Comparison of ENCODE assay signal across 37 cellular contexts in the genomic region with DNA sequence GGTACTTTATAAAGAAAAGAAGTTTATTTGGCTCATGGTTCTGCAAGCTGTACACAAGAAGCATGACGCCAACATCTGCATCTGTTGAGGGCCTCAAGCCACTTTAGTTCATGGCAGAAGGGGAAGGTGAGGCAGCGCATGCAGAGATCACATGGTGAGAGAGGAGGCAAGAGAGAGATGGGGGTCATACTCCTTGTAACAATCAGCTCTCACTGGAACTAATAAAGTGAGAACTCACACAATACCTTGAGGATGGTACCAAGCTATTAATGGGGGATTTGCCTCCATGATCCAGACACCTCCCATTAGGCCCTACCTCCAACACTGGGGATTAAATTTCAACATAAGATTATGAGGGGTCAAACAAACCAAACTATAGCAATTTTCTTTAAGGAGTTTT. TPM values are rescaled to one million over a fixed set of nuclear protein-coding genes. Genes with fewer than 3 reads are reported as not detected.
DNase-seq lines count a peak whose midpoint lies in the region; ATAC-seq, FAIRE-seq and TF ChIP-seq lines count a peak whose summit lies in the region.
"Had no signal": no experiment of that assay in that cellular context is flagged by ENCODE, and none has a peak within 500 bp of the region (broad histone marks: within the 10 kb centered on the region; RNA-seq: fewer than 3 reads in every experiment).

No MANE protein-coding gene starts in this region.

- DNase-seq in HCT116 (ENCODE audit: low read depth, low spot score) (no peak), GM12878 (ENCODE audit: low read depth, low spot score) (no peak), H1 (ENCODE audit: low read depth in 1 of 2, low spot score in 2 of 2) (no peak), natural killer cell (no peak), NAMALWA (ENCODE audit: low spot score) (no peak), T1000 (lab: John Stamatoyannopoulos, UW) (no peak)
- DNase-seq in activated CD4-positive, alpha-beta T cell treated with anti-CD3 and anti-CD28 coated beads, Interleukin-2, amount 50 U/mL, for 48 hours, result no peak
- DNase-seq: 8988T; ACHN; AML-193; BE2C; C1 segment of cervical spinal cord; Caco-2; Calu3; CD4-positive, alpha-beta memory T cell; CD4-positive, alpha-beta T cell; CD4-positive, CD25-positive, alpha-beta regulatory T cell; CD8-positive, alpha-beta memory T cell; CD8-positive, alpha-beta T cell; COR-L47; DMS 273 treated with DMSO at 0.1 percent for 48 hours; DMS153; DMS53; DMS79; DMS79 treated with DMSO at 0.1 percent for 48 hours; DND-41; EL had no signal

- TF ChIP-seq RAD21 in HCT116 (IDR thresholded peaks at IDR 0.05; ENCODE audit: low read depth) (no peak), GM12878 (IDR thresholded peaks at IDR 0.05; ENCODE audit: insufficient read depth, low read depth, low read length) (no peak), H1 (IDR thresholded peaks at IDR 0.05 in 1 of 2, conservative IDR thresholded peaks at IDR 0.05 in 1 of 2; ENCODE audit: low read depth in 2 of 2, low read length in 2 of 2) (no peak)

- TF ChIP-seq POLR2A in HCT116 (IDR thresholded peaks at IDR 0.05; ENCODE audit: borderline replicate concordance, extremely low read depth, insufficient read depth, insufficient read length) (no peak), GM12878 (IDR thresholded peaks at IDR 0.05; ENCODE audit: low read depth, low read length) (no peak), H1 (IDR thresholded peaks at IDR 0.05; ENCODE audit: control extremely low read depth in 1 of 2, low read depth in 2 of 2, low read length in 2 of 2) (no peak)

- H3K9ac ChIP-seq in HCT116 (ENCODE audit: low read length) (no peak overlapping the region), GM12878 (ENCODE audit: control insufficient read depth, insufficient read depth, low read length) (no peak overlapping the region), H1 (replicated peaks in 1 of 4; ENCODE audit: extremely low read depth in 1 of 4, low read depth in 3 of 4, low read length in 3 of 4) (no peak overlapping the region)
- H3K9ac ChIP-seq: BLaER1; BLaER1 treated with 17β-estradiol and CSF1 and Interleukin-3, amounts not matched to agents 10 nM and 100 nM had no signal

- H3K27me3 Mint-ChIP-seq in natural killer cell (ENCODE audit: low read depth in 2 of 2), result peaks cover 21 to 33% of the 10 kb centered on the region in 2 donors

- peaks cover 2 to 10% of the 10 kb centered on the region in 2 donors for H3K9me3 Mint-ChIP-seq in natural killer cell

- TF ChIP-seq EP300 in GM12878 (IDR thresholded peaks at IDR 0.05; ENCODE audit: borderline replicate concordance in 1 of 2, control insufficient read depth in 1 of 2, low read depth in 2 of 2, low read length in 2 of 2), result no peak
- no peak for TF ChIP-seq EP300 in H1 (IDR thresholded peaks at IDR 0.05; ENCODE audit: borderline replicate concordance in 1 of 2, low read depth in 2 of 2, low read length in 2 of 2)

- TF ChIP-seq CTCF in HCT116 (IDR thresholded peaks at IDR 0.05 in 2 of 3, conservative IDR thresholded peaks at IDR 0.05 in 1 of 3; ENCODE audit: borderline replicate concordance in 1 of 3, insufficient read depth in 1 of 3, low read depth in 2 of 3, low read length in 2 of 3) (no peak), HEK293 (tag by site-specific recombination; IDR thresholded peaks at IDR 0.05) (no peak), GM12878 (IDR thresholded peaks at IDR 0.05 in 2 of 3, conservative IDR thresholded peaks at IDR 0.05 in 1 of 3; ENCODE audit: control insufficient read depth in 2 of 3, extremely low read depth in 1 of 3, insufficient read depth in 1 of 3, low read depth in 3 of 3, low read length in 3 of 3) (no peak), H1 (IDR thresholded peaks at IDR 0.05; ENCODE audit: control extremely low read depth in 1 of 3, insufficient read depth in 1 of 3, low read depth in 1 of 3, low read length in 3 of 3) (no peak), natural killer cell (IDR thresholded peaks at IDR 0.05) (no peak)

- no peaks in the 10 kb centered on the region for H3K9me2 ChIP-seq in HCT116 (ENCODE audit: insufficient read depth)

- no peak overlapping the region for H3K27ac Mint-ChIP-seq in natural killer cell
- H3K27ac Mint-ChIP-seq: B cell; CD14-positive monocyte; CD4-positive, alpha-beta memory T cell; CD4-positive, alpha-beta T cell; CD4-positive, CD25-positive, alpha-beta regulatory T cell; CD8-positive, alpha-beta memory T cell; CD8-positive, alpha-beta T cell had no signal

- ATAC-seq in HCT116, result no peak
- ATAC-seq in GM12878, result no peak
- no peak for ATAC-seq in natural killer cell
- ATAC-seq: A549; CD8-positive, alpha-beta T cell had no signal

- CTCF ChIA-PET in HCT116 (lab: Charles Lee), result no interaction called here
- CTCF ChIA-PET in HEK293 (lab: Yijun Ruan, JAX), result no interaction called here
- CTCF ChIA-PET in GM12878 (lab: Yijun Ruan, JAX), result no interaction called here
- CTCF ChIA-PET in H1 (lab: Charles Lee; ENCODE audit: partially characterized antibody), result interaction anchor here (0.6 to 1.1 kb wide), 2 partner anchors 85 to 932 kb away, joined by 3 read pairs; no protein-coding TSS in a partner anchor

- H3K4me1 Mint-ChIP-seq in natural killer cell, result peaks cover 10 to 11% of the 10 kb centered on the region in 2 donors

- H3K27ac ChIP-seq in HCT116 (ENCODE audit: low read depth, low read length), result no peak overlapping the region
- H3K27ac ChIP-seq in HEK293 (ENCODE audit: extremely low read depth, low read depth, low read length), result no peak overlapping the region
- H3K27ac ChIP-seq in GM12878 (ENCODE audit: control insufficient read depth, insufficient read depth), result no peak overlapping the region
- no peak overlapping the region for H3K27ac ChIP-seq in H1 (ENCODE audit: low read depth, low read length)
- H3K27ac ChIP-seq: 22Rv1; A549; BLaER1; BLaER1 treated with 17β-estradiol and CSF1 and Interleukin-3, amounts not matched to agents 10 nM and 100 nM; C4-2B had no signal

- no peaks in the 10 kb centered on the region for H3K79me2 ChIP-seq in HCT116 (ENCODE audit: insufficient read depth, low read length)
- peaks cover 19% of the 10 kb centered on the region for H3K79me2 ChIP-seq in GM12878 (ENCODE audit: control insufficient read depth, insufficient read depth, low read length)
- no peaks in the 10 kb centered on the region for H3K79me2 ChIP-seq in H1 (ENCODE audit: control insufficient read depth in 1 of 2, insufficient read depth in 2 of 2, low read length in 2 of 2)

- BruUV-seq in HCT116 (replicated peaks; lab: Mats Ljungman, UMichigan), result no TSS peak
- BruUV-seq in GM12878 (replicated peaks; lab: Mats Ljungman, UMichigan), result no TSS peak

- in situ Hi-C loops in GM12878 (cut with MboI), result no loop called here

- H4K91ac ChIP-seq in H1 (replicated peaks; ENCODE audit: insufficient read length, low read length), result no peak overlapping the region

- RAD21 ChIA-PET in HCT116 (lab: Charles Lee; ENCODE audit: low non-redundant PET in 1 of 2, low total read pairs in 2 of 2, uncharacterized antibody in 2 of 2, unreplicated experiment in 2 of 2) (no interaction called here), GM12878 (lab: Charles Lee; ENCODE audit: unreplicated experiment) (no interaction called here)

- H3K4me2 ChIP-seq in HCT116 (ENCODE audit: low read length), result no peak overlapping the region
- H3K4me2 ChIP-seq in GM12878 (ENCODE audit: control insufficient read depth, insufficient read depth), result no peak overlapping the region
- no peak overlapping the region for H3K4me2 ChIP-seq in H1 (ENCODE audit: insufficient read depth in 1 of 2, low read depth in 2 of 2, low read length in 2 of 2)
- H3K4me2 ChIP-seq: A549; BLaER1; BLaER1 treated with 17β-estradiol and CSF1 and Interleukin-3, amounts not matched to agents 10 nM and 100 nM had no signal

- H2BK5ac ChIP-seq in H1 (ENCODE audit: low read depth, low read length), result no peak overlapping the region

- no peak overlapping the region for H2BK20ac ChIP-seq in H1 (ENCODE audit: low read length)

- peaks cover 6% of the 10 kb centered on the region; the same call in 1 of the 2 replicates for H3K23me2 ChIP-seq in H1 (ENCODE audit: low read depth, low read length)

- no peak overlapping the region for H2BK12ac ChIP-seq in H1 (ENCODE audit: low read depth, low read length)

- H3K9me3 ChIP-seq in HCT116 (ENCODE audit: control insufficient read depth in 1 of 2, insufficient read depth in 1 of 2, low read depth in 1 of 2, low read length in 2 of 2), result no peaks in the 10 kb centered on the region
- H3K9me3 ChIP-seq in HEK293 (ENCODE audit: control insufficient read depth, insufficient read depth, low read depth, low read length), result no peaks in the 10 kb centered on the region
- peaks cover 14% of the 10 kb centered on the region for H3K9me3 ChIP-seq in GM12878 (replicated peaks; ENCODE audit: control insufficient read depth, insufficient read depth, low read length)
- 0 out of 4 replicates have a peak, but pooled peaks cover 0 to 3% of the 10 kb centered on the region in 2 experiments for H3K9me3 ChIP-seq in H1 (ENCODE audit: insufficient read depth in 2 of 2, low read depth in 1 of 2, low read length in 1 of 2)

- SMC1A ChIA-PET in GM12878 (lab: Charles Lee; ENCODE audit: uncharacterized antibody, unreplicated experiment), result interaction anchor here (0.6 to 1.1 kb wide), 3 partner anchors 113 to 267 kb away, joined by 3 to 4 read pairs (median 3); no protein-coding TSS in a partner anchor

- H4K8ac ChIP-seq in H1 (ENCODE audit: extremely low read depth, insufficient read depth, low read length), result no peak overlapping the region

- H3K27me3 ChIP-seq in HCT116 (ENCODE audit: insufficient read depth, low read length) (no peaks in the 10 kb centered on the region), GM12878 (replicated peaks in 1 of 2; ENCODE audit: control insufficient read depth in 2 of 2, insufficient read depth in 2 of 2, low read length in 1 of 2) (no peaks in the 10 kb centered on the region), H1 (replicated peaks in 1 of 4; ENCODE audit: control insufficient read depth in 3 of 4, extremely low read depth in 1 of 4, insufficient read depth in 3 of 4, low read length in 3 of 4) (peaks cover 0 to 13% (median 6%) of the 10 kb centered on the region in 4 experiments; a peak in 4 of 7 replicates)
- H3K27me3 ChIP-seq: BE2C; BLaER1; BLaER1 treated with 17β-estradiol and CSF1 and Interleukin-3, amounts not matched to agents 10 nM and 100 nM had no signal

- H4K20me1 ChIP-seq in HCT116 (ENCODE audit: insufficient read depth) (no peaks in the 10 kb centered on the region), GM12878 (ENCODE audit: control insufficient read depth, insufficient read depth) (no peaks in the 10 kb centered on the region), H1 (replicated peaks in 1 of 2; ENCODE audit: control insufficient read depth in 1 of 2, insufficient read depth in 2 of 2, low read length in 2 of 2) (no peaks in the 10 kb centered on the region)
- H4K20me1 ChIP-seq: BLaER1 had no signal

- no peak overlapping the region for H3K4ac ChIP-seq in H1 (replicated peaks; ENCODE audit: insufficient read length, low read depth, low read length)

- H3K4me3 Mint-ChIP-seq in natural killer cell, result no peak overlapping the region
- H3K4me3 Mint-ChIP-seq: B cell; CD4-positive, alpha-beta memory T cell; CD4-positive, alpha-beta T cell; CD4-positive, CD25-positive, alpha-beta regulatory T cell; CD8-positive, alpha-beta memory T cell; CD8-positive, alpha-beta T cell had no signal

- H2AFZ ChIP-seq in HCT116 (ENCODE audit: low read depth, low read length, poor library complexity, severe bottlenecking) (no peak overlapping the region), GM12878 (ENCODE audit: control insufficient read depth, low read depth, low read length) (no peak overlapping the region), H1 (ENCODE audit: low read length) (no peak overlapping the region)

- no peak overlapping the region for H3K23ac ChIP-seq in H1 (ENCODE audit: insufficient read length)

- intact Hi-C loops in HCT116 (cut with micrococcal nuclease), result no loop called here
- intact Hi-C loops in GM12878 (cut with micrococcal nuclease; ENCODE audit: unreplicated experiment), result no loop called here
- intact Hi-C loops in natural killer cell (cut with micrococcal nuclease), result no loop called here

- no peak overlapping the region for H3K56ac ChIP-seq in H1 (replicated peaks; ENCODE audit: insufficient read length, low read depth, low read length)

- H3K4me3 ChIP-seq in HCT116 (replicated peaks in 1 of 2; ENCODE audit: low read depth in 1 of 2, low read length in 2 of 2) (no peak overlapping the region), HEK293 (ENCODE audit: low read depth, low read length) (no peak overlapping the region), GM12878 (no peak overlapping the region), H1 (ENCODE audit: extremely low read depth in 1 of 4, insufficient read depth in 2 of 4, low read depth in 3 of 4, low read length in 4 of 4) (no peak overlapping the region)
- H3K4me3 ChIP-seq: A549; BLaER1; BLaER1 treated with 17β-estradiol and CSF1 and Interleukin-3, amounts not matched to agents 10 nM and 100 nM had no signal

- no peak overlapping the region for H3K18ac ChIP-seq in H1 (ENCODE audit: extremely low read depth, low read length)

- no peak overlapping the region for H3K14ac ChIP-seq in H1 (ENCODE audit: insufficient read length)

- H3K79me1 ChIP-seq in H1 (ENCODE audit: low read depth, low read length), result no peaks in the 10 kb centered on the region

- WGBS in GM12878 (ENCODE audit: insufficient coverage, insufficient replicate concordance, low lambda C conversion rate, missing lambda C conversion rate), result 73% methylated on average over 2 of the region's 2 CpGs
- 87% methylated on average over 2 of the region's 2 CpGs; no CpG with 5 or more reads in 1 of the 2 experiments for WGBS in H1 (ENCODE audit: extremely low coverage in 1 of 2, insufficient coverage in 1 of 2, insufficient read length in 1 of 2, insufficient replicate concordance in 2 of 2, low coverage in 1 of 2, low lambda C conversion rate in 2 of 2, missing lambda C conversion rate in 1 of 2), 2 experiments

- no peaks in the 10 kb centered on the region for H3K36me3 ChIP-seq in HCT116 (ENCODE audit: control insufficient read depth in 1 of 2, insufficient read depth in 2 of 2, low read length in 2 of 2)
- no peaks in the 10 kb centered on the region for H3K36me3 ChIP-seq in HEK293 (ENCODE audit: control insufficient read depth in 2 of 2, insufficient read depth in 1 of 2, low read length in 2 of 2)
- no peaks in the 10 kb centered on the region for H3K36me3 ChIP-seq in GM12878 (ENCODE audit: control insufficient read depth in 2 of 2, insufficient read depth in 2 of 2, low read length in 1 of 2)
- no peaks in the 10 kb centered on the region for H3K36me3 ChIP-seq in H1 (ENCODE audit: control insufficient read depth in 2 of 4, insufficient read depth in 4 of 4, low read length in 3 of 4)
- H3K36me3 ChIP-seq: BE2C had no signal

- POLR2A ChIA-PET in HCT116 (lab: Charles Lee) (no interaction called here), HEK293 (lab: Yijun Ruan, JAX) (no interaction called here), GM12878 (lab: Charles Lee) (no interaction called here), H1 (lab: Charles Lee; ENCODE audit: partially characterized antibody) (no interaction called here)

- H3K36me3 Mint-ChIP-seq in natural killer cell, result no peaks in the 10 kb centered on the region

- H3K4me1 ChIP-seq in HCT116 (ENCODE audit: control insufficient read depth in 1 of 2, insufficient read depth in 2 of 2, low read length in 2 of 2) (peaks cover 0 to 14% of the 10 kb centered on the region in 2 experiments; a peak in 1 of 4 replicates), HEK293 (ENCODE audit: control insufficient read depth, insufficient read depth, low read length) (no peaks in the 10 kb centered on the region; the same call in 1 of the 2 replicates), GM12878 (ENCODE audit: control insufficient read depth, insufficient read depth, low read length) (no peaks in the 10 kb centered on the region; the same call in 1 of the 2 replicates), H1 (replicated peaks in 1 of 4; ENCODE audit: control insufficient read depth in 3 of 4, insufficient read depth in 4 of 4, low read length in 3 of 4) (peaks cover 0 to 3% (median under 1%) of the 10 kb centered on the region in 4 experiments; a peak in 4 of 7 replicates)
- H3K4me1 ChIP-seq: A549 had no signal

- H4K5ac ChIP-seq in H1 (ENCODE audit: insufficient read length, low read depth, low read length), result no peak overlapping the region

- no peak overlapping the region for H2BK120ac ChIP-seq in H1 (replicated peaks; ENCODE audit: low read depth, low read length)

- FAIRE-seq in GM12878 (lab: Jason Lieb, UNC) (no peak), H1 (lab: Jason Lieb, UNC) (no peak)
- FAIRE-seq: A204.1, A549, D721Med had no signal

- H2BK15ac ChIP-seq in H1 (ENCODE audit: low read length), result no peak overlapping the region

- no peak overlapping the region for H2AK5ac ChIP-seq in H1 (ENCODE audit: low read depth, low read length)

RNA-seq across cellular contexts. Expression of gene RGL1, which starts 3.3 kb away (rescaled TPM):
- total RNA-seq in HCT116 (2021; ENCODE audit: unreplicated experiment), result 1.3 TPM
- 0.42 and 0.60 TPM in 2 replicates for polyA plus RNA-seq in HCT116 (2012)
- total RNA-seq in GM12878 (2013; cell fraction: nucleolus; rRNA removed), result 21.2 and 22.8 TPM in 2 replicates
- 19.0 and 20.1 TPM in 2 replicates for total RNA-seq in GM12878 (2014; rRNA removed)
- total RNA-seq in GM12878 (2014; rRNA removed; fragmentation: Illumina TruSeq; extraction: Trizol), result 19.9 and 20.7 TPM in 2 replicates
- total RNA-seq in GM12878 (2021), result 18.6 and 20.6 TPM in 2 replicates
- 7.7 TPM for polyA plus RNA-seq in GM12878 (2011; ENCODE audit: low read depth)
- 15.6 and 15.7 TPM in 2 replicates for polyA plus RNA-seq in GM12878 (2011; rRNA removed)
- polyA plus RNA-seq in GM12878 (2011; cell fraction: cytosol; rRNA removed), result 10.2 and 10.8 TPM in 2 replicates
- polyA plus RNA-seq in GM12878 (2011; cell fraction: nucleus; rRNA removed), result 20.3 and 21.1 TPM in 2 replicates
- 8.2 and 10.7 TPM in 2 replicates for polyA plus RNA-seq in GM12878 (2012)
- 25.0 and 28.4 TPM in 2 replicates for polyA plus RNA-seq in GM12878 (2014; fragmentation: Illumina TruSeq; extraction: Trizol)
- polyA plus RNA-seq in GM12878 (2014; fragmentation: Nextera tagmentation; extraction: Ambion mirVana), result 1 to 10 TPM; 8.1 to 9.4 TPM
- polyA plus RNA-seq in GM12878 (2014; rRNA removed), result 15.8 and 17.9 TPM in 2 replicates
- 10 to 100 TPM; 19.0 to 20.9 TPM for polyA plus RNA-seq in GM12878 (2016; fragmentation: Nextera tagmentation; extraction: Ambion mirVana)
- 17.5 and 18.9 TPM in 2 replicates for polyA minus RNA-seq in GM12878 (2011; rRNA and poly(A)+ RNA removed)
- 3.3 and 5.4 TPM in 2 replicates for polyA minus RNA-seq in GM12878 (2011; cell fraction: cytosol; rRNA and poly(A)+ RNA removed)
- polyA minus RNA-seq in GM12878 (2011; cell fraction: nucleus; rRNA and poly(A)+ RNA removed), result 16.0 and 26.8 TPM in 2 replicates
- 2.4 TPM in 2 replicates for total RNA-seq in H1 (2021; fragmentation: NEBNext Ultra II Directional; extraction: Animal tissue kit (Norgen Biotek cat#: 25700))
- 0.91 and 0.98 TPM in 2 replicates for polyA plus RNA-seq in H1 (2011; rRNA removed)
- 1.3 TPM for polyA plus RNA-seq in H1 (2011; cell fraction: cytosol; rRNA removed)
- polyA plus RNA-seq in H1 (2011; cell fraction: nucleus; rRNA removed), result 2.2 TPM
- 1.2 to 1.9 TPM (median 1.3 TPM) in 4 replicates for polyA plus RNA-seq in H1 (2012, experiment 1 of 2)
- polyA plus RNA-seq in H1 (2012, experiment 2 of 2), result 0.17 TPM
- polyA plus RNA-seq in H1 (2013, experiment 1 of 2), result 1.8 TPM
- polyA plus RNA-seq in H1 (2013, experiment 2 of 2), result 1.8 TPM
- 1.6 and 2.4 TPM in 2 replicates for polyA minus RNA-seq in H1 (2011; rRNA and poly(A)+ RNA removed)
- polyA minus RNA-seq in H1 (2011; cell fraction: cytosol; rRNA and poly(A)+ RNA removed), result 0.81 TPM
- polyA minus RNA-seq in H1 (2011; cell fraction: nucleus; rRNA and poly(A)+ RNA removed), result 3.7 TPM
- total RNA-seq in natural killer cell, result under 1 TPM; 0.16 to 0.52 (median 0.40) TPM
